9 cellular contexts compared by ENCODE assay signal in genomic region chr2:149331023-149331400, GRCh38. TPM values are rescaled to one million over a fixed set of nuclear protein-coding genes. Genes with fewer than 3 reads are reported as not detected.
DNase-seq lines count a peak whose midpoint lies in the region; ATAC-seq, FAIRE-seq and TF ChIP-seq lines count a peak whose summit lies in the region.
"Had no signal": no experiment of that assay in that cellular context is flagged by ENCODE, and none has a peak within 500 bp of the region (broad histone marks: within the 10 kb centered on the region; RNA-seq: fewer than 3 reads in every experiment).

No MANE protein-coding gene starts in this region.

- intact Hi-C loops in right cardiac atrium (cut with DNase I) = no loop called here
- intact Hi-C loops in sciatic nerve (cut with DNase I) = no loop called here

- peak overlapping the region; percentile 52 for H3K27ac ChIP-seq in SJCRH30
- no peak overlapping the region for H3K27ac ChIP-seq in right cardiac atrium (ENCODE audit: low read length)

- H3K9me3 ChIP-seq in SJCRH30 (replicated peaks) (no peaks in the 10 kb centered on the region), right cardiac atrium (ENCODE audit: control insufficient read depth, low read length) (no peaks in the 10 kb centered on the region)

- no peaks in the 10 kb centered on the region for H3K36me3 ChIP-seq in SJCRH30

- ATAC-seq in right cardiac atrium (no peak), sciatic nerve (peak; percentile 26), HG03175 (IDR thresholded peaks at IDR 0.05; ENCODE audit: unreplicated experiment) (no peak)

- H3K4me3 ChIP-seq in GM12875 (ENCODE audit: low read depth, low read length) (peak overlapping the region; percentile 71), SJCRH30 (peak overlapping the region; percentile 72), right cardiac atrium (ENCODE audit: low read length) (peak overlapping the region; percentile 77)

- DNase-seq in SJCRH30 (peak; percentile 23 to 46), right cardiac atrium (no peak), sciatic nerve (ENCODE audit: low spot score) (no peak), dermis blood vessel endothelial cell (no peak), GM19239 (ENCODE audit: insufficient read length, low spot score) (no peak), SHP77 (lab: John Stamatoyannopoulos, UW) (no peak)
- DNase-seq: activated T-cell treated with anti-CD3 and anti-CD28 coated beads, Interleukin-2, amount 50 U/mL, for 72 hours had no signal

- no peaks in the 10 kb centered on the region for H3K27me3 ChIP-seq in SJCRH30
- no peaks in the 10 kb centered on the region for H3K27me3 ChIP-seq in right cardiac atrium (ENCODE audit: control insufficient read depth, insufficient read depth)

- no peak for TF ChIP-seq CTCF in GM12875 (IDR thresholded peaks at IDR 0.05; ENCODE audit: borderline replicate concordance, insufficient read depth, low read depth, low read length)

- H3K4me1 ChIP-seq in SJCRH30 (no peaks in the 10 kb centered on the region), right cardiac atrium (ENCODE audit: control insufficient read depth, insufficient read depth, low read length) (no peaks in the 10 kb centered on the region)

- 2% methylated on average over 19 of the region's 19 CpGs for WGBS in right cardiac atrium

- no peak for FAIRE-seq in GM19239 (lab: Jason Lieb, UNC)

RNA-seq across cellular contexts. Expression of gene LYPD6, which starts 0.6 kb away (rescaled TPM):
- 10.4 and 11.5 TPM in 2 replicates for total RNA-seq in SJCRH30 (2014; rRNA removed; shearing (Covaris generic))
- under 1 TPM; 0.28 to 0.57 (median 0.51) TPM for total RNA-seq in right cardiac atrium
- polyA plus RNA-seq in right cardiac atrium = 0.48 TPM
- total RNA-seq in sciatic nerve = 10.0 TPM
- total RNA-seq in dermis blood vessel endothelial cell = 9.4 and 14.1 TPM in 2 replicates
- total RNA-seq: activated T-cell treated with anti-CD3 and anti-CD28 coated beads, Interleukin-2, amount 50 U/mL, for 72 hours had no signal

Comparison
In these comparisons a context has a peak if more than half of its experiments do, and no peak if none do; other contexts are left out.
1. DNase-seq: peak in SJCRH30 (2 of 2); none in right cardiac atrium (0 of 3), sciatic nerve (single experiment), dermis blood vessel endothelial cell (single experiment), GM19239 (single experiment) and SHP77 (0 of 2).
2. Peak in every context shown above with its lines, with median percentiles within 50 percentile points of each other: H3K4me3 ChIP-seq.